In the genomic region with DNA sequence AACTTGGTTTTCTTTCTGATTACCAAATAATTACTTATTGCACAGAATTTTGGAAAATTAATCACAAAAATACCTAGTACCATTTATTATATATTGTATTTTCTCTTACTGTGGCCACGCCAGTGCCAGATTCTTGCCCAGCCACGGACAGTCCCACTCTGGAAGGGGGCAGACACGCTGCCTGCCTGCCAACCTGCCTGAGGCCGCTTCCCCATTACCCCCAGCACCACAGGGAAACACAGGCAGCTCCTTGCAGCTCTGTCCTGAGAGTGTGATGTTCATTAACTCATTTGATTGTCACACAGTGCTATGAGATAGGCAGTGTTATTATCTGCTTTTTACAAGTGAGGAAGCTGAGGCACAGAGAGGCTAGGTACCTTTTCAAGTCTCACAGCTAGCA, we compare ENCODE assay signal across 20 cellular contexts. TPM values are rescaled to one million over a fixed set of nuclear protein-coding genes. Genes with fewer than 3 reads are reported as not detected.
A peak's percentile ranks its signal among the peaks of the same experiment; 100 is the strongest.
DNase-seq lines count a peak whose midpoint lies in the region; ATAC-seq and TF ChIP-seq lines count a peak whose summit lies in the region.
"Had no signal": no experiment of that assay in that cellular context is flagged by ENCODE, and none has a peak within 500 bp of the region (broad histone marks: within the 10 kb centered on the region; RNA-seq: fewer than 3 reads in every experiment).

No MANE protein-coding gene starts in this region.

- H3K27ac ChIP-seq in IMR-90 (ENCODE audit: insufficient read depth, low read length) (no peak overlapping the region), coronary artery (peak overlapping the region; percentile 57 to 59), tibial artery (peak overlapping the region; percentile 46 to 56)
- H3K27ac ChIP-seq: A549; BLaER1 treated with 17β-estradiol and CSF1 and Interleukin-3, amounts not matched to agents 10 nM and 100 nM; PC-9; SJSA1 had no signal

- dilution Hi-C loops in IMR-90 (cut with HindIII; ENCODE audit: low sequenced_read_pairs, unreplicated experiment): no loop called here

- no peak overlapping the region for H4K91ac ChIP-seq in IMR-90 (ENCODE audit: insufficient read depth, low read depth, low read length)

- no peak overlapping the region for H2BK15ac ChIP-seq in IMR-90 (ENCODE audit: low read depth, low read length)

- H3K4me2 ChIP-seq in IMR-90 (ENCODE audit: low read depth, low read length): no peak overlapping the region
- H3K4me2 ChIP-seq: A549; BLaER1 treated with 17β-estradiol and CSF1 and Interleukin-3, amounts not matched to agents 10 nM and 100 nM; PC-9 had no signal

- H2AK5ac ChIP-seq in IMR-90 (ENCODE audit: low read depth, low read length): no peak overlapping the region

- no peak overlapping the region for H2BK120ac ChIP-seq in IMR-90 (ENCODE audit: low read depth, low read length)

- peaks cover 5% of the 10 kb centered on the region; the same call in 1 of the 2 replicates for H4K20me1 ChIP-seq in IMR-90 (ENCODE audit: insufficient read depth, low read length)
- H4K20me1 ChIP-seq: BLaER1 treated with 17β-estradiol and CSF1 and Interleukin-3, amounts not matched to agents 10 nM and 100 nM had no signal

- in situ Hi-C loops in IMR-90 (cut with MboI; ENCODE audit: low sequenced_read_pairs): no loop called here

- TF ChIP-seq RAD21 in IMR-90 (IDR thresholded peaks at IDR 0.05; ENCODE audit: low read length): no peak

- TF ChIP-seq POLR2A in IMR-90 (IDR thresholded peaks at IDR 0.05; ENCODE audit: low read depth, low read length): no peak

- H3K56ac ChIP-seq in IMR-90 (ENCODE audit: extremely low read depth, insufficient read depth, low read length): no peak overlapping the region

- intact Hi-C loops in IMR-90 (cut with micrococcal nuclease): no loop called here
- intact Hi-C loops in tibial artery (cut with DNase I; ENCODE audit: low total_unique reads): no loop called here

- H4K8ac ChIP-seq in IMR-90 (ENCODE audit: low read depth in 2 of 2, low read length in 2 of 2): no peak overlapping the region

- ATAC-seq in IMR-90 (ENCODE audit: low read depth) (no peak), omental fat pad (ENCODE audit: low FRiP score) (peak; percentile 51), GM18867 (IDR thresholded peaks at IDR 0.05; ENCODE audit: unreplicated experiment) (no peak)
- ATAC-seq: A549 had no signal

- no peak for DNase-seq in IMR-90
- DNase-seq in coronary artery (ENCODE audit: low spot score): peak; percentile 54
- DNase-seq in omental fat pad (ENCODE audit: low spot score): no peak
- no peak for DNase-seq in tibial artery
- DNase-seq in stimulated activated naive CD4-positive, alpha-beta T cell treated with Interleukin-2 at 50 U/mL for 16 hours (lab: John Stamatoyannopoulos, UW): no peak
- no peak for DNase-seq in T-helper 1 cell
- DNase-seq: AML-193; CD4-positive, alpha-beta T cell; KBM-7; NCI-H2029; NCI-H446; NCI-H524 treated with DMSO at 0.1 percent for 48 hours; PC-9; Right ventricle myocardium superior had no signal

- H3K18ac ChIP-seq in IMR-90 (ENCODE audit: low read depth, low read length): no peak overlapping the region

- H3K36me3 ChIP-seq in IMR-90 (ENCODE audit: control insufficient read depth, insufficient read depth, low read length) (no peaks in the 10 kb centered on the region), tibial artery (no peaks in the 10 kb centered on the region)
- H3K36me3 ChIP-seq: BLaER1 treated with 17β-estradiol and CSF1 and Interleukin-3, amounts not matched to agents 10 nM and 100 nM; SJSA1 had no signal

- POLR2A ChIA-PET in IMR-90 (lab: Charles Lee; ENCODE audit: unreplicated experiment): no interaction called here

- H2BK20ac ChIP-seq in IMR-90 (ENCODE audit: low read depth, low read length): no peak overlapping the region

- WGBS in IMR-90 (ENCODE audit: extremely low coverage in 2 of 2, insufficient read length in 1 of 2), 2 experiments: no CpG with 5 or more reads among the region's 4 CpGs

- H2AK9ac ChIP-seq in IMR-90 (replicated peaks; ENCODE audit: low read depth, low read length, poor library complexity): no peak overlapping the region

- H3K27me3 ChIP-seq in IMR-90 (ENCODE audit: control insufficient read depth, insufficient read depth, low read length) (no peaks in the 10 kb centered on the region), tibial artery (no peaks in the 10 kb centered on the region)
- H3K27me3 ChIP-seq: BLaER1 treated with 17β-estradiol and CSF1 and Interleukin-3, amounts not matched to agents 10 nM and 100 nM; SJSA1 had no signal

- H3K9me1 ChIP-seq in IMR-90 (ENCODE audit: insufficient read depth, low read length): no peaks in the 10 kb centered on the region

- H3K4me1 ChIP-seq in IMR-90 (ENCODE audit: control insufficient read depth, insufficient read depth, low read length) (peaks cover 3% of the 10 kb centered on the region), tibial artery (peaks cover 0 to 74% (median 53%) of the 10 kb centered on the region in 4 donors)
- H3K4me1 ChIP-seq: A549 had no signal

- peaks cover 4 to 13% of the 10 kb centered on the region in 2 experiments; a peak in 2 of 4 replicates for H3K79me1 ChIP-seq in IMR-90 (ENCODE audit: low read depth in 1 of 2, low read length in 2 of 2)

- H2AFZ ChIP-seq in IMR-90 (replicated peaks; ENCODE audit: low read length, poor library complexity): peak overlapping the region; percentile 56
- H2AFZ ChIP-seq: PC-9 had no signal

- CTCF ChIA-PET in IMR-90 (lab: Yijun Ruan, JAX): no interaction called here

- no peak overlapping the region for H4K5ac ChIP-seq in IMR-90 (ENCODE audit: low read depth, low read length)

- H3K14ac ChIP-seq in IMR-90 (replicated peaks; ENCODE audit: low read depth, low read length): 0 out of 2 replicates have a peak overlapping the region, but pooled peaks have one; percentile 56

- TF ChIP-seq CTCF in IMR-90 (conservative IDR thresholded peaks at IDR 0.05; ENCODE audit: low read depth, low read length): no peak
- TF ChIP-seq CTCF in coronary artery (IDR thresholded peaks at IDR 0.05): no peak
- no peak for TF ChIP-seq CTCF in omental fat pad (IDR thresholded peaks at IDR 0.05)
- no peak for TF ChIP-seq CTCF in tibial artery (IDR thresholded peaks at IDR 0.05)

- BruUV-seq in IMR-90 (replicated peaks; lab: Mats Ljungman, UMichigan): no TSS peak

- no peak overlapping the region for H3K9ac ChIP-seq in IMR-90 (ENCODE audit: low read depth, low read length)
- H3K9ac ChIP-seq: BLaER1 treated with 17β-estradiol and CSF1 and Interleukin-3, amounts not matched to agents 10 nM and 100 nM had no signal

- no peak overlapping the region for H3K4me3 ChIP-seq in IMR-90 (ENCODE audit: insufficient read depth, low read depth, low read length)
- peak overlapping the region; percentile 37 for H3K4me3 ChIP-seq in coronary artery
- H3K4me3 ChIP-seq in tibial artery: no peak overlapping the region
- H3K4me3 ChIP-seq: A549; BLaER1 treated with 17β-estradiol and CSF1 and Interleukin-3, amounts not matched to agents 10 nM and 100 nM; PC-9; SJSA1 had no signal

- no peak overlapping the region for H3K4ac ChIP-seq in IMR-90 (ENCODE audit: low read depth, low read length)

- no peak overlapping the region for H2BK5ac ChIP-seq in IMR-90 (ENCODE audit: low read depth, low read length, poor library complexity, severe bottlenecking)

- no peak overlapping the region for H3K23ac ChIP-seq in IMR-90 (ENCODE audit: low read depth, low read length)

- H3K9me3 ChIP-seq in IMR-90 (ENCODE audit: control insufficient read depth, insufficient read depth, low read length): 0 out of 2 replicates have a peak, but pooled peaks cover 2% of the 10 kb centered on the region
- H3K9me3 ChIP-seq in tibial artery: no peaks in the 10 kb centered on the region
- H3K9me3 ChIP-seq: A549; BLaER1 treated with 17β-estradiol and CSF1 and Interleukin-3, amounts not matched to agents 10 nM and 100 nM; SJSA1 had no signal

TF ChIP-seq in IMR-90, 13 proteins besides CTCF, POLR2A, EP300 and RAD21:
- TF ChIP-seq, protein P1, sequence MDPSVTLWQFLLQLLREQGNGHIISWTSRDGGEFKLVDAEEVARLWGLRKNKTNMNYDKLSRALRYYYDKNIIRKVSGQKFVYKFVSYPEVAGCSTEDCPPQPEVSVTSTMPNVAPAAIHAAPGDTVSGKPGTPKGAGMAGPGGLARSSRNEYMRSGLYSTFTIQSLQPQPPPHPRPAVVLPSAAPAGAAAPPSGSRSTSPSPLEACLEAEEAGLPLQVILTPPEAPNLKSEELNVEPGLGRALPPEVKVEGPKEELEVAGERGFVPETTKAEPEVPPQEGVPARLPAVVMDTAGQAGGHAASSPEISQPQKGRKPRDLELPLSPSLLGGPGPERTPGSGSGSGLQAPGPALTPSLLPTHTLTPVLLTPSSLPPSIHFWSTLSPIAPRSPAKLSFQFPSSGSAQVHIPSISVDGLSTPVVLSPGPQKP (IDR thresholded peaks at IDR 0.05; ENCODE audit: borderline replicate concordance, low read depth, low read length): no peak
- TF ChIP-seq CHD1 (IDR thresholded peaks at IDR 0.05; ENCODE audit: low read depth, low read length): no peak
- TF ChIP-seq NFE2L2 (IDR thresholded peaks at IDR 0.05; ENCODE audit: low read depth, low read length): no peak
- TF ChIP-seq RCOR1 (IDR thresholded peaks at IDR 0.05; ENCODE audit: insufficient replicate concordance, low read length): no peak
- no peak for TF ChIP-seq MXI1 (IDR thresholded peaks at IDR 0.05; ENCODE audit: borderline replicate concordance, low read depth, low read length)
- no peak for TF ChIP-seq MAFK (IDR thresholded peaks at IDR 0.05; ENCODE audit: low read depth, low read length)
- no peak for TF ChIP-seq SMC3 (IDR thresholded peaks at IDR 0.05; ENCODE audit: low read depth, low read length)
- TF ChIP-seq, protein P2, sequence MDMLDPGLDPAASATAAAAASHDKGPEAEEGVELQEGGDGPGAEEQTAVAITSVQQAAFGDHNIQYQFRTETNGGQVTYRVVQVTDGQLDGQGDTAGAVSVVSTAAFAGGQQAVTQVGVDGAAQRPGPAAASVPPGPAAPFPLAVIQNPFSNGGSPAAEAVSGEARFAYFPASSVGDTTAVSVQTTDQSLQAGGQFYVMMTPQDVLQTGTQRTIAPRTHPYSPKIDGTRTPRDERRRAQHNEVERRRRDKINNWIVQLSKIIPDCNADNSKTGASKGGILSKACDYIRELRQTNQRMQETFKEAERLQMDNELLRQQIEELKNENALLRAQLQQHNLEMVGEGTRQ (IDR thresholded peaks at IDR 0.05; ENCODE audit: low read depth, low read length): no peak
- TF ChIP-seq FOS (IDR thresholded peaks at IDR 0.05; ENCODE audit: low read depth, low read length): no peak
- no peak for TF ChIP-seq MAZ (IDR thresholded peaks at IDR 0.05; ENCODE audit: borderline replicate concordance, low read depth, low read length)
- no peak for TF ChIP-seq CEBPB (IDR thresholded peaks at IDR 0.05; ENCODE audit: low read depth, low read length)
- no peak for TF ChIP-seq RFX5 (IDR thresholded peaks at IDR 0.05; ENCODE audit: low read depth, low read length)
- no peak for TF ChIP-seq BHLHE40 (IDR thresholded peaks at IDR 0.05; ENCODE audit: low read depth, low read length)

RNA-seq across cellular contexts. Expression of a gene that starts 46.8 kb away (rescaled TPM):
- total RNA-seq in IMR-90 (2012; rRNA removed) (1.6 and 1.9 TPM in 2 replicates), omental fat pad (10 to 100 TPM in 1 of 4 donors, 1 to 10 TPM in 3; 3.8 to 13.6 (median 5.7) TPM)
- 2.6 and 2.7 TPM in 2 replicates for polyA plus RNA-seq in IMR-90 (2012; rRNA removed)
- polyA plus RNA-seq in IMR-90 (2012; cell fraction: cytosol; rRNA removed): 1.1 and 2.8 TPM in 2 replicates
- polyA plus RNA-seq in IMR-90 (2012; cell fraction: nucleus; rRNA removed; ENCODE audit: low replicate concordance): 12.4 and 16.6 TPM in 2 replicates
- total RNA-seq: HT1080, MCF 10A, PC-9 had no signal
- polyA plus RNA-seq: A549 had no signal
